Comparison of ENCODE assay signal across 1 cellular context in the genomic region with DNA sequence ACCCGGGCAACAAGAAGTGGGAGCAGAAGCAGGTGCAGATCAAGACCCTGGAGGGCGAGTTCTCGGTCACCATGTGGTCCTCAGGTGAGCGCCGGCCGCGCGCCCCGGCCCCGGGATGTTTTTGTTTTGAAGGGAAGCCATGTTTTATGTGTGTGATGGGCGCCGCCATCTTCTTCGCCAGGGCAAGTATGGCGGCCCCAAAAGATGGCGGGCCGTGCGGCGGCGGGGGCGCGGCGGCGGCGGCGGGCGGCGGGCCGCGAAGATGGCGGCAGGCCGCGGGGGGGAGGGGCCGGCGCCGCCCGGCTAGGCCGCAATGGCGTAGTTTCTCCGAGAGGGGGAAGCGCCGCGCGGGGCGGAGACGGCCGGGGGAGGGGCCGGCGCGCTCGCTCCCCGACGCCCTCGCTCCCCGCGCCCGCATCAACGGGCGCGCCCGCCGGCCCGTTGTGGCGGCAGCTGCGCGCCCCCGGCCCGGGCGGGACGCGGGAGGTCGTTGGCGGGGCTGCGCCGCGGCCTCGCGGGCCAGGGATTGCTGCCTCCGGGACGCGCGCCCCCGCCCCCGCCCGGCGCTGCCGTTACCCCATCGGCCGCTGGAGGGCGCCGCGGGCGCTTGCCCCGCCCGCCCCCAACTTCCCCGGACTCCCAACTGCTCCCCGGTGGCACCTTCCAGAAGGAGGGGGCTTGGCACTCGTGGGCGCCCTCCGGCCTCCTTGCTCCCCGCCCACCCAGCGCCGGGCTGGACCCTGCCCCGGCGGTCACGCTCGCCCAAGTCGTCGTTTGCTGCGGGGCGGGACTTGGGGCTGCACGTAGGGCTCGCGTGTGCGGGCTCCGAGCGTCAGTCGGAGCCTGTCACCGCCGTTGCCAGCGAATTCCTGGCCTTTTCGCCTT.
TF ChIP-seq lines count a peak whose summit lies in the region.

No MANE protein-coding gene starts in this region.

TF ChIP-seq in HepG2, 621 proteins besides CTCF, POLR2A, EP300 and RAD21 (continued from another document):
- TF ChIP-seq FIP1L1 (IDR thresholded peaks at IDR 0.05; ENCODE audit: borderline replicate concordance, insufficient read depth, low read depth, low read length): no peak
- no peak for TF ChIP-seq ATM (IDR thresholded peaks at IDR 0.05; ENCODE audit: borderline replicate concordance)
- no peak for TF ChIP-seq JUND (CRISPR knock-in tag; IDR thresholded peaks at IDR 0.05)
- TF ChIP-seq, protein P1, sequence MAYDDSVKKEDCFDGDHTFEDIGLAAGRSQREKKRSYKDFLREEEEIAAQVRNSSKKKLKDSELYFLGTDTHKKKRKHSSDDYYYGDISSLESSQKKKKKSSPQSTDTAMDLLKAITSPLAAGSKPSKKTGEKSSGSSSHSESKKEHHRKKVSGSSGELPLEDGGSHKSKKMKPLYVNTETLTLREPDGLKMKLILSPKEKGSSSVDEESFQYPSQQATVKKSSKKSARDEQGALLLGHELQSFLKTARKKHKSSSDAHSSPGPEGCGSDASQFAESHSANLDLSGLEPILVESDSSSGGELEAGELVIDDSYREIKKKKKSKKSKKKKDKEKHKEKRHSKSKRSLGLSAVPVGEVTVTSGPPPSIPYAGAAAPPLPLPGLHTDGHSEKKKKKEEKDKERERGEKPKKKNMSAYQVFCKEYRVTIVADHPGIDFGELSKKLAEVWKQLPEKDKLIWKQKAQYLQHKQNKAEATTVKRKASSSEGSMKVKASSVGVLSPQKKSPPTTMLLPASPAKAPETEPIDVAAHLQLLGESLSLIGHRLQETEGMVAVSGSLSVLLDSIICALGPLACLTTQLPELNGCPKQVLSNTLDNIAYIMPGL (CRISPR knock-in tag; IDR thresholded peaks at IDR 0.05; ENCODE audit: borderline replicate concordance in 1 of 2, low read depth in 1 of 2): peak; percentile 56 to 75; a peak in 3 of 4 replicates
- TF ChIP-seq ZNF546 (CRISPR knock-in tag; conservative IDR thresholded peaks at IDR 0.05): 0 out of 2 replicates have a peak, but pooled peaks have one; percentile 60
- TF ChIP-seq, protein P2, sequence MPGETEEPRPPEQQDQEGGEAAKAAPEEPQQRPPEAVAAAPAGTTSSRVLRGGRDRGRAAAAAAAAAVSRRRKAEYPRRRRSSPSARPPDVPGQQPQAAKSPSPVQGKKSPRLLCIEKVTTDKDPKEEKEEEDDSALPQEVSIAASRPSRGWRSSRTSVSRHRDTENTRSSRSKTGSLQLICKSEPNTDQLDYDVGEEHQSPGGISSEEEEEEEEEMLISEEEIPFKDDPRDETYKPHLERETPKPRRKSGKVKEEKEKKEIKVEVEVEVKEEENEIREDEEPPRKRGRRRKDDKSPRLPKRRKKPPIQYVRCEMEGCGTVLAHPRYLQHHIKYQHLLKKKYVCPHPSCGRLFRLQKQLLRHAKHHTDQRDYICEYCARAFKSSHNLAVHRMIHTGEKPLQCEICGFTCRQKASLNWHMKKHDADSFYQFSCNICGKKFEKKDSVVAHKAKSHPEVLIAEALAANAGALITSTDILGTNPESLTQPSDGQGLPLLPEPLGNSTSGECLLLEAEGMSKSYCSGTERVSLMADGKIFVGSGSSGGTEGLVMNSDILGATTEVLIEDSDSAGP (CRISPR knock-in tag; IDR thresholded peaks at IDR 0.05; ENCODE audit: borderline replicate concordance): 0 out of 2 replicates have a peak, but pooled peaks have one; percentile 38
- TF ChIP-seq KLF12 (CRISPR knock-in tag; IDR thresholded peaks at IDR 0.05; ENCODE audit: borderline replicate concordance): 0 out of 2 replicates have a peak, but pooled peaks have one; percentile 30
- TF ChIP-seq, protein P3, sequence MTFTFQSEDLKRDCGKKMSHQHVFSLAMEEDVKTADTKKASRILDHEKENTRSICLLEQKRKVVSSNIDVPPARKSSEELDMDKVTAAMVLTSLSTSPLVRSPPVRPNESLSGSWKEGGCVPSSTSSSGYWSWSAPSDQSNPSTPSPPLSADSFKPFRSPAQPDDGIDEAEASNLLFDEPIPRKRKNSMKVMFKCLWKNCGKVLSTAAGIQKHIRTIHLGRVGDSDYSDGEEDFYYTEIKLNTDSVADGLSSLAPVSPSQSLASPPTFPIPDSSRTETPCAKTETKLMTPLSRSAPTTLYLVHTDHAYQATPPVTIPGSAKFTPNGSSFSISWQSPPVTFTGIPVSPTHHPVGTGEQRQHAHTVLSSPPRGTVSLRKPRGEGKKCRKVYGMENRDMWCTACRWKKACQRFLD (CRISPR knock-in tag; IDR thresholded peaks at IDR 0.05; ENCODE audit: borderline replicate concordance): 0 out of 2 replicates have a peak, but pooled peaks have one; percentile 68
- no peak for TF ChIP-seq EEA1 (CRISPR knock-in tag; IDR thresholded peaks at IDR 0.05; ENCODE audit: borderline replicate concordance)
- TF ChIP-seq ATF1 (CRISPR knock-in tag; IDR thresholded peaks at IDR 0.05): no peak
- no peak for TF ChIP-seq JDP2 (CRISPR knock-in tag; IDR thresholded peaks at IDR 0.05; ENCODE audit: borderline replicate concordance)
- no peak for TF ChIP-seq ZNF878 (CRISPR knock-in tag; IDR thresholded peaks at IDR 0.05)
- no peak for TF ChIP-seq SIN3A (IDR thresholded peaks at IDR 0.05; ENCODE audit: borderline replicate concordance, low read depth, low read length)
- TF ChIP-seq, protein P4, sequence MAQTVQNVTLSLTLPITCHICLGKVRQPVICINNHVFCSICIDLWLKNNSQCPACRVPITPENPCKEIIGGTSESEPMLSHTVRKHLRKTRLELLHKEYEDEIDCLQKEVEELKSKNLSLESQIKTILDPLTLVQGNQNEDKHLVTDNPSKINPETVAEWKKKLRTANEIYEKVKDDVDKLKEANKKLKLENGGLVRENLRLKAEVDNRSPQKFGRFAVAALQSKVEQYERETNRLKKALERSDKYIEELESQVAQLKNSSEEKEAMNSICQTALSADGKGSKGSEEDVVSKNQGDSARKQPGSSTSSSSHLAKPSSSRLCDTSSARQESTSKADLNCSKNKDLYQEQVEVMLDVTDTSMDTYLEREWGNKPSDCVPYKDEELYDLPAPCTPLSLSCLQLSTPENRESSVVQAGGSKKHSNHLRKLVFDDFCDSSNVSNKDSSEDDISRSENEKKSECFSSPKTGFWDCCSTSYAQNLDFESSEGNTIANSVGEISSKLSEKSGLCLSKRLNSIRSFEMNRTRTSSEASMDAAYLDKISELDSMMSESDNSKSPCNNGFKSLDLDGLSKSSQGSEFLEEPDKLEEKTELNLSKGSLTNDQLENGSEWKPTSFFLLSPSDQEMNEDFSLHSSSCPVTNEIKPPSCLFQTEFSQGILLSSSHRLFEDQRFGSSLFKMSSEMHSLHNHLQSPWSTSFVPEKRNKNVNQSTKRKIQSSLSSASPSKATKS (CRISPR knock-in tag; IDR thresholded peaks at IDR 0.05): no peak
- TF ChIP-seq, protein P5, sequence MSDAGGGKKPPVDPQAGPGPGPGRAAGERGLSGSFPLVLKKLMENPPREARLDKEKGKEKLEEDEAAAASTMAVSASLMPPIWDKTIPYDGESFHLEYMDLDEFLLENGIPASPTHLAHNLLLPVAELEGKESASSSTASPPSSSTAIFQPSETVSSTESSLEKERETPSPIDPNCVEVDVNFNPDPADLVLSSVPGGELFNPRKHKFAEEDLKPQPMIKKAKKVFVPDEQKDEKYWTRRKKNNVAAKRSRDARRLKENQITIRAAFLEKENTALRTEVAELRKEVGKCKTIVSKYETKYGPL (CRISPR knock-in tag; IDR thresholded peaks at IDR 0.05): no peak
- no peak for TF ChIP-seq ZFP36L2 (CRISPR knock-in tag; IDR thresholded peaks at IDR 0.05)
- TF ChIP-seq TOPORS (CRISPR knock-in tag; IDR thresholded peaks at IDR 0.05): no peak
- no peak for TF ChIP-seq SUZ12 (IDR thresholded peaks at IDR 0.05; ENCODE audit: low read depth, low read length)
- TF ChIP-seq, protein P6, sequence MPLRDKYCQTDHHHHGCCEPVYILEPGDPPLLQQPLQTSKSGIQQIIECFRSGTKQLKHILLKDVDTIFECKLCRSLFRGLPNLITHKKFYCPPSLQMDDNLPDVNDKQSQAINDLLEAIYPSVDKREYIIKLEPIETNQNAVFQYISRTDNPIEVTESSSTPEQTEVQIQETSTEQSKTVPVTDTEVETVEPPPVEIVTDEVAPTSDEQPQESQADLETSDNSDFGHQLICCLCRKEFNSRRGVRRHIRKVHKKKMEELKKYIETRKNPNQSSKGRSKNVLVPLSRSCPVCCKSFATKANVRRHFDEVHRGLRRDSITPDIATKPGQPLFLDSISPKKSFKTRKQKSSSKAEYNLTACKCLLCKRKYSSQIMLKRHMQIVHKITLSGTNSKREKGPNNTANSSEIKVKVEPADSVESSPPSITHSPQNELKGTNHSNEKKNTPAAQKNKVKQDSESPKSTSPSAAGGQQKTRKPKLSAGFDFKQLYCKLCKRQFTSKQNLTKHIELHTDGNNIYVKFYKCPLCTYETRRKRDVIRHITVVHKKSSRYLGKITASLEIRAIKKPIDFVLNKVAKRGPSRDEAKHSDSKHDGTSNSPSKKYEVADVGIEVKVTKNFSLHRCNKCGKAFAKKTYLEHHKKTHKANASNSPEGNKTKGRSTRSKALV (CRISPR knock-in tag; IDR thresholded peaks at IDR 0.05): no peak
- TF ChIP-seq, protein P7, sequence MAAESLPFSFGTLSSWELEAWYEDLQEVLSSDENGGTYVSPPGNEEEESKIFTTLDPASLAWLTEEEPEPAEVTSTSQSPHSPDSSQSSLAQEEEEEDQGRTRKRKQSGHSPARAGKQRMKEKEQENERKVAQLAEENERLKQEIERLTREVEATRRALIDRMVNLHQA (CRISPR knock-in tag; IDR thresholded peaks at IDR 0.05): no peak
